1 cellular context compared by ENCODE assay signal in the genomic region with DNA sequence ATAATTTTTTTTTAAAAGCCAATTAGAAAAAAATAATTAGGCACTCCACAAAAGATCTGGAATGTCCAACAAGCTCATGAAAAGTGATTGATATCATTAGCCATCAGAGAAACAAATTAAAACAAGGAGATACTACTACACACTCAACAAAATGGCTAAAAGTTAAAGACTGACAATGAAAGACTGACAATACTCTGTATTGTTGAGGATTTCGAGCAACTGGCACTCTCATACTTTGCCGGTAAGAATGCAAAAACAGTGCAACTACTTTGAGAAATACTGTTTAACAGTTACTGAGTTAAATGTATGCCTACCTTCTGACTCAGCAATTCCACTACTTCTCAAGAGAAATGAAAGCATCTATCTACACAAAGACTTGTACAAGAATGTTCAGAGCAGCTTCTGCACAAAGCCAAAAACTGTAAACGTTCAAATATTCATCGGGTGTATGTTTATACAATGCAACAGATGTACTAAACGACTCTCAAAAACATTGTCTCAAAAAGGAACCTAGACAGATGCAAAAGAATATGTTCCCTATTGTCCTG.
TF ChIP-seq lines count a peak whose summit lies in the region.

No MANE protein-coding gene starts in this region.

TF ChIP-seq in K562, 482 proteins besides CTCF, POLR2A, EP300 and RAD21 (continued from another document and continues in another):
- TF ChIP-seq, protein P1, sequence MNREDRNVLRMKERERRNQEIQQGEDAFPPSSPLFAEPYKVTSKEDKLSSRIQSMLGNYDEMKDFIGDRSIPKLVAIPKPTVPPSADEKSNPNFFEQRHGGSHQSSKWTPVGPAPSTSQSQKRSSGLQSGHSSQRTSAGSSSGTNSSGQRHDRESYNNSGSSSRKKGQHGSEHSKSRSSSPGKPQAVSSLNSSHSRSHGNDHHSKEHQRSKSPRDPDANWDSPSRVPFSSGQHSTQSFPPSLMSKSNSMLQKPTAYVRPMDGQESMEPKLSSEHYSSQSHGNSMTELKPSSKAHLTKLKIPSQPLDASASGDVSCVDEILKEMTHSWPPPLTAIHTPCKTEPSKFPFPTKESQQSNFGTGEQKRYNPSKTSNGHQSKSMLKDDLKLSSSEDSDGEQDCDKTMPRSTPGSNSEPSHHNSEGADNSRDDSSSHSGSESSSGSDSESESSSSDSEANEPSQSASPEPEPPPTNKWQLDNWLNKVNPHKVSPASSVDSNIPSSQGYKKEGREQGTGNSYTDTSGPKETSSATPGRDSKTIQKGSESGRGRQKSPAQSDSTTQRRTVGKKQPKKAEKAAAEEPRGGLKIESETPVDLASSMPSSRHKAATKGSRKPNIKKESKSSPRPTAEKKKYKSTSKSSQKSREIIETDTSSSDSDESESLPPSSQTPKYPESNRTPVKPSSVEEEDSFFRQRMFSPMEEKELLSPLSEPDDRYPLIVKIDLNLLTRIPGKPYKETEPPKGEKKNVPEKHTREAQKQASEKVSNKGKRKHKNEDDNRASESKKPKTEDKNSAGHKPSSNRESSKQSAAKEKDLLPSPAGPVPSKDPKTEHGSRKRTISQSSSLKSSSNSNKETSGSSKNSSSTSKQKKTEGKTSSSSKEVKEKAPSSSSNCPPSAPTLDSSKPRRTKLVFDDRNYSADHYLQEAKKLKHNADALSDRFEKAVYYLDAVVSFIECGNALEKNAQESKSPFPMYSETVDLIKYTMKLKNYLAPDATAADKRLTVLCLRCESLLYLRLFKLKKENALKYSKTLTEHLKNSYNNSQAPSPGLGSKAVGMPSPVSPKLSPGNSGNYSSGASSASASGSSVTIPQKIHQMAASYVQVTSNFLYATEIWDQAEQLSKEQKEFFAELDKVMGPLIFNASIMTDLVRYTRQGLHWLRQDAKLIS (CRISPR knock-in tag; IDR thresholded peaks at IDR 0.05): no peak
- TF ChIP-seq ZBTB8A (IDR thresholded peaks at IDR 0.05; ENCODE audit: partially characterized antibody): no peak
- TF ChIP-seq MITF (IDR thresholded peaks at IDR 0.05): no peak
- TF ChIP-seq CC2D1A (IDR thresholded peaks at IDR 0.05): no peak
- no peak for TF ChIP-seq HMBOX1 (IDR thresholded peaks at IDR 0.05)
- 0 out of 2 replicates have a peak, but pooled peaks have one; percentile 16 for TF ChIP-seq NBN (IDR thresholded peaks at IDR 0.05; ENCODE audit: low read depth)
- TF ChIP-seq, protein P2, sequence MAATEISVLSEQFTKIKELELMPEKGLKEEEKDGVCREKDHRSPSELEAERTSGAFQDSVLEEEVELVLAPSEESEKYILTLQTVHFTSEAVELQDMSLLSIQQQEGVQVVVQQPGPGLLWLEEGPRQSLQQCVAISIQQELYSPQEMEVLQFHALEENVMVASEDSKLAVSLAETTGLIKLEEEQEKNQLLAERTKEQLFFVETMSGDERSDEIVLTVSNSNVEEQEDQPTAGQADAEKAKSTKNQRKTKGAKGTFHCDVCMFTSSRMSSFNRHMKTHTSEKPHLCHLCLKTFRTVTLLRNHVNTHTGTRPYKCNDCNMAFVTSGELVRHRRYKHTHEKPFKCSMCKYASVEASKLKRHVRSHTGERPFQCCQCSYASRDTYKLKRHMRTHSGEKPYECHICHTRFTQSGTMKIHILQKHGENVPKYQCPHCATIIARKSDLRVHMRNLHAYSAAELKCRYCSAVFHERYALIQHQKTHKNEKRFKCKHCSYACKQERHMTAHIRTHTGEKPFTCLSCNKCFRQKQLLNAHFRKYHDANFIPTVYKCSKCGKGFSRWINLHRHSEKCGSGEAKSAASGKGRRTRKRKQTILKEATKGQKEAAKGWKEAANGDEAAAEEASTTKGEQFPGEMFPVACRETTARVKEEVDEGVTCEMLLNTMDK (IDR thresholded peaks at IDR 0.05; ENCODE audit: borderline replicate concordance, insufficient read depth, low read depth, low read length, poor library complexity, severe bottlenecking): no peak
- TF ChIP-seq MCM3 (IDR thresholded peaks at IDR 0.05): no peak
- peak; percentile 78 for TF ChIP-seq BACH1 (tag; IDR thresholded peaks at IDR 0.05)
- no peak for TF ChIP-seq ZNF766 (CRISPR knock-in tag; conservative IDR thresholded peaks at IDR 0.05)
- no peak for TF ChIP-seq ZNF280B (CRISPR knock-in tag; IDR thresholded peaks at IDR 0.05)
- peak; percentile 98 for TF ChIP-seq C11orf30 (IDR thresholded peaks at IDR 0.05; ENCODE audit: low read depth)
- TF ChIP-seq GATAD2B (IDR thresholded peaks at IDR 0.05; ENCODE audit: borderline replicate concordance): peak; percentile 57; the same call in 1 of the 2 replicates
- no peak for TF ChIP-seq KDM1A (IDR thresholded peaks at IDR 0.05)
- no peak for TF ChIP-seq FOXA1 (IDR thresholded peaks at IDR 0.05; ENCODE audit: borderline replicate concordance)
- no peak for TF ChIP-seq JUND (IDR thresholded peaks at IDR 0.05; ENCODE audit: borderline replicate concordance, low read depth, low read length)
- peak; percentile 33; the same call in 1 of the 3 replicates for TF ChIP-seq JUND (tag; IDR thresholded peaks at IDR 0.05; ENCODE audit: borderline replicate concordance, low read depth, low read length)
- TF ChIP-seq MAFG (tag; conservative IDR thresholded peaks at IDR 0.05): peak; percentile 96
- peak; percentile 61 for TF ChIP-seq SMARCA4 (IDR thresholded peaks at IDR 0.05)
- TF ChIP-seq ZFX (CRISPR knock-in tag; IDR thresholded peaks at IDR 0.05): peak; percentile 16; the same call in 1 of the 2 replicates
- TF ChIP-seq ARID2 (IDR thresholded peaks at IDR 0.05): no peak
- TF ChIP-seq ZNF431 (CRISPR knock-in tag; IDR thresholded peaks at IDR 0.05): no peak
- TF ChIP-seq, protein P3, sequence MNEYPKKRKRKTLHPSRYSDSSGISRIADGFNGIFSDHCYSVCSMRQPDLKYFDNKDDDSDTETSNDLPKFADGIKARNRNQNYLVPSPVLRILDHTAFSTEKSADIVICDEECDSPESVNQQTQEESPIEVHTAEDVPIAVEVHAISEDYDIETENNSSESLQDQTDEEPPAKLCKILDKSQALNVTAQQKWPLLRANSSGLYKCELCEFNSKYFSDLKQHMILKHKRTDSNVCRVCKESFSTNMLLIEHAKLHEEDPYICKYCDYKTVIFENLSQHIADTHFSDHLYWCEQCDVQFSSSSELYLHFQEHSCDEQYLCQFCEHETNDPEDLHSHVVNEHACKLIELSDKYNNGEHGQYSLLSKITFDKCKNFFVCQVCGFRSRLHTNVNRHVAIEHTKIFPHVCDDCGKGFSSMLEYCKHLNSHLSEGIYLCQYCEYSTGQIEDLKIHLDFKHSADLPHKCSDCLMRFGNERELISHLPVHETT (CRISPR knock-in tag; conservative IDR thresholded peaks at IDR 0.05 in 1 of 2, IDR thresholded peaks at IDR 0.05 in 1 of 2): 0 out of 4 replicates have a peak, but pooled peaks of 1 of the 2 experiments have one; percentile 52
- TF ChIP-seq ZNF668 (CRISPR knock-in tag; IDR thresholded peaks at IDR 0.05): 0 out of 2 replicates have a peak, but pooled peaks have one; percentile 4
- TF ChIP-seq, protein P4, sequence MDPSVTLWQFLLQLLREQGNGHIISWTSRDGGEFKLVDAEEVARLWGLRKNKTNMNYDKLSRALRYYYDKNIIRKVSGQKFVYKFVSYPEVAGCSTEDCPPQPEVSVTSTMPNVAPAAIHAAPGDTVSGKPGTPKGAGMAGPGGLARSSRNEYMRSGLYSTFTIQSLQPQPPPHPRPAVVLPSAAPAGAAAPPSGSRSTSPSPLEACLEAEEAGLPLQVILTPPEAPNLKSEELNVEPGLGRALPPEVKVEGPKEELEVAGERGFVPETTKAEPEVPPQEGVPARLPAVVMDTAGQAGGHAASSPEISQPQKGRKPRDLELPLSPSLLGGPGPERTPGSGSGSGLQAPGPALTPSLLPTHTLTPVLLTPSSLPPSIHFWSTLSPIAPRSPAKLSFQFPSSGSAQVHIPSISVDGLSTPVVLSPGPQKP (CRISPR knock-in tag; IDR thresholded peaks at IDR 0.05): no peak
- 0 out of 2 replicates have a peak, but pooled peaks have one; percentile 15 for TF ChIP-seq EP400 (IDR thresholded peaks at IDR 0.05)
- peak; percentile 58; the same call in 1 of the 2 replicates for TF ChIP-seq SMARCC2 (IDR thresholded peaks at IDR 0.05; ENCODE audit: low read depth)
- TF ChIP-seq RFX5 (IDR thresholded peaks at IDR 0.05; ENCODE audit: low read depth, low read length): no peak
- TF ChIP-seq, protein P5, sequence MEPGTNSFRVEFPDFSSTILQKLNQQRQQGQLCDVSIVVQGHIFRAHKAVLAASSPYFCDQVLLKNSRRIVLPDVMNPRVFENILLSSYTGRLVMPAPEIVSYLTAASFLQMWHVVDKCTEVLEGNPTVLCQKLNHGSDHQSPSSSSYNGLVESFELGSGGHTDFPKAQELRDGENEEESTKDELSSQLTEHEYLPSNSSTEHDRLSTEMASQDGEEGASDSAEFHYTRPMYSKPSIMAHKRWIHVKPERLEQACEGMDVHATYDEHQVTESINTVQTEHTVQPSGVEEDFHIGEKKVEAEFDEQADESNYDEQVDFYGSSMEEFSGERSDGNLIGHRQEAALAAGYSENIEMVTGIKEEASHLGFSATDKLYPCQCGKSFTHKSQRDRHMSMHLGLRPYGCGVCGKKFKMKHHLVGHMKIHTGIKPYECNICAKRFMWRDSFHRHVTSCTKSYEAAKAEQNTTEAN (CRISPR knock-in tag; IDR thresholded peaks at IDR 0.05): no peak
- TF ChIP-seq PBX2 (CRISPR knock-in tag; IDR thresholded peaks at IDR 0.05; ENCODE audit: low read depth): no peak
- peak; percentile 44; the same call in 1 of the 2 replicates for TF ChIP-seq PBX2 (tag; conservative IDR thresholded peaks at IDR 0.05; ENCODE audit: low read depth)
- TF ChIP-seq ZNF121 (CRISPR knock-in tag; conservative IDR thresholded peaks at IDR 0.05): no peak
- no peak for TF ChIP-seq ZNF212 (CRISPR knock-in tag; IDR thresholded peaks at IDR 0.05)
- TF ChIP-seq CEBPG (CRISPR knock-in tag; IDR thresholded peaks at IDR 0.05): no peak
- TF ChIP-seq CEBPG (tag; conservative IDR thresholded peaks at IDR 0.05 in 1 of 2, IDR thresholded peaks at IDR 0.05 in 1 of 2): no peak
- TF ChIP-seq CREB3L1 (IDR thresholded peaks at IDR 0.05; ENCODE audit: borderline replicate concordance, low read depth): no peak
- no peak for TF ChIP-seq RBM34 (IDR thresholded peaks at IDR 0.05; ENCODE audit: borderline replicate concordance, insufficient read depth, low read length)
- no peak for TF ChIP-seq MECOM (CRISPR knock-in tag; IDR thresholded peaks at IDR 0.05)
- TF ChIP-seq NRF1 (conservative IDR thresholded peaks at IDR 0.05 in 1 of 2, IDR thresholded peaks at IDR 0.05 in 1 of 2): no peak
- no peak for TF ChIP-seq MIER1 (IDR thresholded peaks at IDR 0.05; ENCODE audit: low read depth)
- no peak for TF ChIP-seq SNIP1 (IDR thresholded peaks at IDR 0.05; ENCODE audit: low read depth)
- no peak for TF ChIP-seq MEF2D (tag; conservative IDR thresholded peaks at IDR 0.05; ENCODE audit: low read depth)
- peak; percentile 91 for TF ChIP-seq MAFK (IDR thresholded peaks at IDR 0.05; ENCODE audit: low read length)
- no peak for TF ChIP-seq CBX3 (IDR thresholded peaks at IDR 0.05; ENCODE audit: borderline replicate concordance in 1 of 2, low read length in 2 of 2)
- no peak for TF ChIP-seq PYGO2 (tag; IDR thresholded peaks at IDR 0.05)
